In genomic region chr7:29364661-29365060, GRCh38 we compare ENCODE assay signal across 21 cellular contexts.
A peak's percentile ranks its signal among the peaks of the same experiment; 100 is the strongest.
DNase-seq lines count a peak whose midpoint lies in the region; ATAC-seq, FAIRE-seq and TF ChIP-seq lines count a peak whose summit lies in the region.
"Had no signal": no experiment of that assay in that cellular context is flagged by ENCODE, and none has a peak within 500 bp of the region (broad histone marks: within the 10 kb centered on the region; RNA-seq: fewer than 3 reads in every experiment).

No MANE protein-coding gene starts in this region.

- H3K9me3 ChIP-seq in small intestine (ENCODE audit: control insufficient read depth, low read depth): no peaks in the 10 kb centered on the region
- H3K9me3 ChIP-seq: A549; BLaER1 treated with 17β-estradiol and CSF1 and Interleukin-3, amounts not matched to agents 10 nM and 100 nM; Caco-2 had no signal

- peak; percentile 41 for FAIRE-seq in small intestine (lab: Jason Lieb, UNC)
- FAIRE-seq: A549, D721Med, G401.6, GM12891 had no signal

- H3K9me3 Mint-ChIP-seq in activated CD4-positive, alpha-beta memory T cell treated with anti-CD3 and anti-CD28 coated beads for 36 hours: no peaks in the 10 kb centered on the region
- H3K9me3 Mint-ChIP-seq: CD4-positive, alpha-beta T cell; CD8-positive, alpha-beta T cell had no signal

- H3K4me3 ChIP-seq in small intestine (ENCODE audit: low read depth in 1 of 2, low read length in 2 of 2): no peak overlapping the region
- H3K4me3 ChIP-seq: A549; BLaER1 treated with 17β-estradiol and CSF1 and Interleukin-3, amounts not matched to agents 10 nM and 100 nM had no signal

- H3K27ac ChIP-seq in VCaP (peak overlapping the region; percentile 38), small intestine (ENCODE audit: low read depth in 1 of 2, low read length in 1 of 2) (no peak overlapping the region)
- H3K27ac ChIP-seq: 22Rv1; A549; BLaER1 treated with 17β-estradiol and CSF1 and Interleukin-3, amounts not matched to agents 10 nM and 100 nM; C4-2B had no signal

- intact Hi-C loops in left colon (cut with DNase I, micrococcal nuclease): no loop called here
- intact Hi-C loops in activated CD4-positive, alpha-beta memory T cell treated with anti-CD3 and anti-CD28 coated beads for 36 hours (cut with micrococcal nuclease): no loop called here

- CTCF ChIA-PET in activated CD4-positive, alpha-beta memory T cell treated with anti-CD3 and anti-CD28 coated beads for 36 hours (lab: Charles Lee): no interaction called here

- H3K4me1 ChIP-seq in small intestine (ENCODE audit: control insufficient read depth in 2 of 2, insufficient read depth in 1 of 2, low read depth in 1 of 2, low read length in 1 of 2): peaks cover 3% of the 10 kb centered on the region in 2 donors
- H3K4me1 ChIP-seq: A549 had no signal

- 69 to 91% (median 76%) methylated on average over 1 of the region's 1 CpG for WGBS in small intestine, 3 donors

- no peaks in the 10 kb centered on the region for H3K4me1 Mint-ChIP-seq in activated CD4-positive, alpha-beta memory T cell treated with anti-CD3 and anti-CD28 coated beads for 36 hours (ENCODE audit: low read depth)
- H3K4me1 Mint-ChIP-seq: B cell had no signal

- peak; percentile 83 for ATAC-seq in left colon
- ATAC-seq: A549; CD8-positive, alpha-beta T cell had no signal

- POLR2A ChIA-PET in activated CD4-positive, alpha-beta memory T cell treated with anti-CD3 and anti-CD28 coated beads for 36 hours (lab: Charles Lee): no interaction called here

- DNase-seq in left colon (no peak), small intestine (no peak), NCI-H2227 (lab: John Stamatoyannopoulos, UW; ENCODE audit: unreplicated experiment) (no peak), NCI-H2081 (lab: John Stamatoyannopoulos, UW) (no peak)
- DNase-seq in activated CD4-positive, alpha-beta memory T cell treated with anti-CD3 and anti-CD28 coated beads for 36 hours: no peak
- DNase-seq: AML-193; Caco-2; Calu3; CD4-positive, alpha-beta T cell; CD8-positive, alpha-beta T cell; DMS79 treated with DMSO at 0.1 percent for 48 hours; GF-D8 had no signal

- H3K27ac Mint-ChIP-seq in activated CD4-positive, alpha-beta memory T cell treated with anti-CD3 and anti-CD28 coated beads for 36 hours: no peak overlapping the region
- H3K27ac Mint-ChIP-seq: B cell; CD4-positive, alpha-beta T cell; CD8-positive, alpha-beta T cell had no signal

- no peaks in the 10 kb centered on the region for H3K36me3 ChIP-seq in small intestine (ENCODE audit: control insufficient read depth in 2 of 2, insufficient read depth in 2 of 2, low read length in 2 of 2)
- H3K36me3 ChIP-seq: BLaER1 treated with 17β-estradiol and CSF1 and Interleukin-3, amounts not matched to agents 10 nM and 100 nM had no signal

- no peaks in the 10 kb centered on the region for H3K36me3 Mint-ChIP-seq in activated CD4-positive, alpha-beta memory T cell treated with anti-CD3 and anti-CD28 coated beads for 36 hours
- H3K36me3 Mint-ChIP-seq: CD8-positive, alpha-beta T cell had no signal

- no peak for TF ChIP-seq CTCF in VCaP (conservative IDR thresholded peaks at IDR 0.05)

- no peaks in the 10 kb centered on the region for H3K27me3 ChIP-seq in small intestine (ENCODE audit: control insufficient read depth in 2 of 2, insufficient read depth in 2 of 2, low read length in 2 of 2)
- H3K27me3 ChIP-seq: BLaER1 treated with 17β-estradiol and CSF1 and Interleukin-3, amounts not matched to agents 10 nM and 100 nM had no signal

- no peak overlapping the region for H3K4me3 Mint-ChIP-seq in activated CD4-positive, alpha-beta memory T cell treated with anti-CD3 and anti-CD28 coated beads for 36 hours
- H3K4me3 Mint-ChIP-seq: B cell; CD4-positive, alpha-beta T cell; CD8-positive, alpha-beta T cell had no signal

- no peaks in the 10 kb centered on the region for H3K27me3 Mint-ChIP-seq in activated CD4-positive, alpha-beta memory T cell treated with anti-CD3 and anti-CD28 coated beads for 36 hours
- H3K27me3 Mint-ChIP-seq: B cell; CD4-positive, alpha-beta T cell had no signal
